8 cellular contexts compared by ENCODE assay signal in genomic region chr1:59367269-59368006, GRCh38.
DNase-seq lines count a peak whose midpoint lies in the region; ATAC-seq, FAIRE-seq and TF ChIP-seq lines count a peak whose summit lies in the region.

No MANE protein-coding gene starts in this region.

- H3K36me3 ChIP-seq in bronchial epithelial cell (ENCODE audit: control insufficient read depth, insufficient read depth, low read length): no peaks in the 10 kb centered on the region
- H3K36me3 ChIP-seq in liver (ENCODE audit: control insufficient read depth in 4 of 4, insufficient read depth in 3 of 4, low read depth in 1 of 4, low read length in 3 of 4): peaks cover 1 to 11% (median 7%) of the 10 kb centered on the region in 4 donors
- no peaks in the 10 kb centered on the region for H3K36me3 ChIP-seq in thoracic aorta

- H3K27ac ChIP-seq in liver (ENCODE audit: low read depth in 1 of 2, low read length in 2 of 2): no peak overlapping the region
- H3K27ac ChIP-seq in thoracic aorta: peak overlapping the region; percentile 47 to 60

- no peak overlapping the region for H3K4me3 Mint-ChIP-seq in activated T-helper 1 cell treated with anti-CD3 and anti-CD28 coated beads, Interleukin-12 subunit alpha, Interleukin-12 subunit beta, Interleukin-2, Interleukin-4 antibody, amounts not matched to agents 30 ng/mL and 10 ng/mL and 1 ng/mL, durations not matched to agents 14 hours and 24 hours and 36 hours

- H3K27me3 ChIP-seq in bronchial epithelial cell (ENCODE audit: control insufficient read depth, insufficient read depth, low read length): no peaks in the 10 kb centered on the region
- no peaks in the 10 kb centered on the region for H3K27me3 ChIP-seq in liver (ENCODE audit: control insufficient read depth in 4 of 4, insufficient read depth in 4 of 4, low read length in 3 of 4)
- no peaks in the 10 kb centered on the region for H3K27me3 ChIP-seq in thoracic aorta (replicated peaks; ENCODE audit: insufficient read depth)

- H3K9me3 ChIP-seq in liver (ENCODE audit: control insufficient read depth in 4 of 4, low read length in 3 of 4) (no peaks in the 10 kb centered on the region), thoracic aorta (no peaks in the 10 kb centered on the region)

- H3K9me3 Mint-ChIP-seq in activated T-helper 1 cell treated with anti-CD3 and anti-CD28 coated beads, Interleukin-12 subunit alpha, Interleukin-12 subunit beta, Interleukin-2, Interleukin-4 antibody, amounts not matched to agents 30 ng/mL and 10 ng/mL and 1 ng/mL, durations not matched to agents 14 hours and 24 hours and 36 hours: peaks cover 4% of the 10 kb centered on the region

- DNase-seq in LHCN-M2 (ENCODE audit: low read depth) (peak; percentile 96), bronchial epithelial cell (ENCODE audit: low read depth) (peak; percentile 48), thoracic aorta (ENCODE audit: low spot score) (peak; percentile 8), NCI-H2081 treated with DMSO at 0.1 percent for 48 hours (lab: John Stamatoyannopoulos, UW) (no peak), cerebellar nuclear complex (lab: John Stamatoyannopoulos, UW) (no peak)
- DNase-seq in activated T-helper 1 cell treated with anti-CD3 and anti-CD28 coated beads, Interleukin-12 subunit alpha, Interleukin-12 subunit beta, Interleukin-2, Interleukin-4 antibody, amounts not matched to agents 30 ng/mL and 10 ng/mL and 1 ng/mL, durations not matched to agents 14 hours and 24 hours and 36 hours (ENCODE audit: low spot score): no peak
- no peak for DNase-seq in NK-92 treated with Interleukin-12 subunit alpha and Interleukin-12 subunit beta, amount 100 ng/mL, for 24 hours (lab: John Stamatoyannopoulos, UW)

- TF ChIP-seq RAD21 in liver (IDR thresholded peaks at IDR 0.05): no peak

- no peaks in the 10 kb centered on the region for H3K27me3 Mint-ChIP-seq in activated T-helper 1 cell treated with anti-CD3 and anti-CD28 coated beads, Interleukin-12 subunit alpha, Interleukin-12 subunit beta, Interleukin-2, Interleukin-4 antibody, amounts not matched to agents 30 ng/mL and 10 ng/mL and 1 ng/mL, durations not matched to agents 14 hours and 24 hours and 36 hours (ENCODE audit: insufficient read depth)

- peak; percentile 69 for ATAC-seq in thoracic aorta (ENCODE audit: insufficient number of reproducible peaks, low FRiP score, low read depth)

- intact Hi-C loops in activated T-helper 1 cell treated with anti-CD3 and anti-CD28 coated beads, Interleukin-12 subunit alpha, Interleukin-12 subunit beta, Interleukin-2, Interleukin-4 antibody, amounts not matched to agents 30 ng/mL and 10 ng/mL and 1 ng/mL, durations not matched to agents 14 hours and 24 hours and 36 hours (cut with micrococcal nuclease): no loop called here

- H3K4me1 Mint-ChIP-seq in activated T-helper 1 cell treated with anti-CD3 and anti-CD28 coated beads, Interleukin-12 subunit alpha, Interleukin-12 subunit beta, Interleukin-2, Interleukin-4 antibody, amounts not matched to agents 30 ng/mL and 10 ng/mL and 1 ng/mL, durations not matched to agents 14 hours and 24 hours and 36 hours (ENCODE audit: low read depth): no peaks in the 10 kb centered on the region

- H3K4me3 ChIP-seq in bronchial epithelial cell (ENCODE audit: low read depth, low read length) (no peak overlapping the region), liver (ENCODE audit: low read depth in 1 of 3, low read length in 3 of 3) (no peak overlapping the region), thoracic aorta (no peak overlapping the region)

- no peak for FAIRE-seq in bronchial epithelial cell (lab: Jason Lieb, UNC)

- no peak for TF ChIP-seq CTCF in bronchial epithelial cell (IDR thresholded peaks at IDR 0.05; ENCODE audit: insufficient read depth, low read length, severe bottlenecking)
- TF ChIP-seq CTCF in liver (IDR thresholded peaks at IDR 0.05; ENCODE audit: low read depth, low read length, missing input control): no peak
- no peak for TF ChIP-seq CTCF in thoracic aorta (IDR thresholded peaks at IDR 0.05)

- no peak overlapping the region for H3K27ac Mint-ChIP-seq in activated T-helper 1 cell treated with anti-CD3 and anti-CD28 coated beads, Interleukin-12 subunit alpha, Interleukin-12 subunit beta, Interleukin-2, Interleukin-4 antibody, amounts not matched to agents 30 ng/mL and 10 ng/mL and 1 ng/mL, durations not matched to agents 14 hours and 24 hours and 36 hours

- no peak overlapping the region for H3K9ac ChIP-seq in liver (ENCODE audit: low read depth in 1 of 2, low read length in 2 of 2)

- 71% methylated on average over 6 of the region's 6 CpGs for WGBS in liver

- peaks cover 7% of the 10 kb centered on the region for H3K36me3 Mint-ChIP-seq in activated T-helper 1 cell treated with anti-CD3 and anti-CD28 coated beads, Interleukin-12 subunit alpha, Interleukin-12 subunit beta, Interleukin-2, Interleukin-4 antibody, amounts not matched to agents 30 ng/mL and 10 ng/mL and 1 ng/mL, durations not matched to agents 14 hours and 24 hours and 36 hours (ENCODE audit: low read depth)

- H3K4me1 ChIP-seq in liver (ENCODE audit: control insufficient read depth in 4 of 4, insufficient read depth in 4 of 4, low read length in 3 of 4): peaks cover 0 to 2% (median 0%) of the 10 kb centered on the region in 4 donors
- H3K4me1 ChIP-seq in thoracic aorta (ENCODE audit: control insufficient read depth in 1 of 2, low read depth in 2 of 2): peaks cover 11 to 38% of the 10 kb centered on the region in 2 donors

TF ChIP-seq in liver, 16 proteins besides CTCF, POLR2A, EP300 and RAD21:
- peak; percentile 39 for TF ChIP-seq NR2F2 (IDR thresholded peaks at IDR 0.05)
- TF ChIP-seq REST (IDR thresholded peaks at IDR 0.05): no peak
- TF ChIP-seq HNF4G (IDR thresholded peaks at IDR 0.05): no peak

Comparison
In these comparisons a context has a peak if more than half of its experiments do, and no peak if none do; other contexts are left out.
1. DNase-seq: peak in LHCN-M2 (single experiment), bronchial epithelial cell (single experiment) and thoracic aorta (single experiment); none in activated T-helper 1 cell treated with anti-CD3 and anti-CD28 coated beads, Interleukin-12 subunit alpha, Interleukin-12 subunit beta, Interleukin-2, Interleukin-4 antibody, amounts not matched to agents 30 ng/mL and 10 ng/mL and 1 ng/mL, durations not matched to agents 14 hours and 24 hours and 36 hours (single experiment), NK-92 treated with Interleukin-12 subunit alpha and Interleukin-12 subunit beta, amount 100 ng/mL, for 24 hours (single experiment), NCI-H2081 treated with DMSO at 0.1 percent for 48 hours (single experiment) and cerebellar nuclear complex (0 of 2).
2. H3K27ac ChIP-seq: peak in thoracic aorta (2 of 2); none in liver (0 of 2).